ENCODE assay signal across 11 cellular contexts in the genomic region with DNA sequence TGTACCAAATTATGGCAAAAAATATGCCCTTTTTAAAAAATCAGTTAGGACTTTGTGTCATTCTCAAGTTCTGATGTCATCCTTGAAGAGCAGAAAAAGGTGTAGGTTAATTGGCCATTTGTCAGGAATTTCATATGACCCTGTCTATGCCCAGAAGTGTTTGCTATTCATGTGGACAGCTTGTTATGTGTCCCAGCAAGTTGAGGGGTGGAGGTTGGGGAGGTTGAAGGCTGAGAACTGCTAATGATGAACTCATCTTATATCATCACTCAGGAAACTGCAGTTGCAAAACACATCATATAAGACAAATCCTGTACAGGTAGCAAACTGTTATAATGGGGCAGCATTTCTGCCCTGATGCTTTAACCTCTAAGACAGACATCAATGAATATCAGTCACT.
"Had no signal": no experiment of that assay in that cellular context is flagged by ENCODE, and none has a peak within 500 bp of the region (broad histone marks: within the 10 kb centered on the region; RNA-seq: fewer than 3 reads in every experiment).

No MANE protein-coding gene starts in this region.

- DNase-seq: activated CD4-positive, alpha-beta T cell treated with anti-CD3 and anti-CD28 coated beads, Interleukin-2, amount 10 ng/mL, durations not matched to agents 7 days and 5 days; activated CD4-positive, CD25-positive, alpha-beta regulatory T cell; activated CD8-positive, alpha-beta memory T cell treated with anti-CD3 and anti-CD28 coated beads for 24 hours; activated naive CD4-positive, alpha-beta T cell treated with Interleukin-2 at 50 U/mL for 16 hours; activated naive CD8-positive, alpha-beta T cell treated with anti-CD3 and anti-CD28 coated beads, Interleukin-2, amount 50 U/mL, for 24 hours; foreskin melanocyte; ovary; stimulated activated CD4-positive, alpha-beta T cell treated with anti-CD3 and anti-CD28 coated beads, Interleukin-4, amount 100 ng/mL, for 4 hours; stimulated activated naive CD8-positive, alpha-beta T cell treated with anti-CD3 and anti-CD28 coated beads, Interleukin-15, amount 100 ng/mL, for 72 hours had no signal

- H3K9me3 ChIP-seq: ovary, thoracic aorta had no signal

- H3K27me3 ChIP-seq: ovary had no signal

- H3K4me3 ChIP-seq: ovary, skin epidermis, thoracic aorta had no signal

- H3K27ac ChIP-seq: ovary, skin epidermis, thoracic aorta had no signal

- H3K36me3 ChIP-seq: ovary, thoracic aorta had no signal
